ENCODE assay signal across 10 cellular contexts in genomic region chr1:151542710-151543129, GRCh38. TPM values are rescaled to one million over a fixed set of nuclear protein-coding genes. Genes with fewer than 3 reads are reported as not detected.
DNase-seq lines count a peak whose midpoint lies in the region; TF ChIP-seq lines count a peak whose summit lies in the region.
"Had no signal": no experiment of that assay in that cellular context is flagged by ENCODE, and none has a peak within 500 bp of the region (broad histone marks: within the 10 kb centered on the region; RNA-seq: fewer than 3 reads in every experiment).

No MANE protein-coding gene starts in this region.

- no peak overlapping the region for H3K27ac ChIP-seq in parathyroid adenoma

- H2AFZ ChIP-seq in parathyroid adenoma: no peak overlapping the region

- CTCF ChIA-PET in Caco-2 (lab: Charles Lee): no interaction called here

- H3K36me3 Mint-ChIP-seq in Caco-2 (ENCODE audit: insufficient read depth, unreplicated experiment): peaks cover 85% of the 10 kb centered on the region
- H3K36me3 Mint-ChIP-seq in endothelial cell (ENCODE audit: low read depth, unreplicated experiment): peaks cover 3% of the 10 kb centered on the region
- H3K36me3 Mint-ChIP-seq: activated CD4-positive, alpha-beta memory T cell treated with anti-CD3 and anti-CD28 coated beads for 36 hours had no signal

- peak overlapping the region; percentile 91 for H3K27ac Mint-ChIP-seq in Caco-2 (ENCODE audit: unreplicated experiment)
- H3K27ac Mint-ChIP-seq in endothelial cell (ENCODE audit: unreplicated experiment): peak overlapping the region; percentile 53
- H3K27ac Mint-ChIP-seq: activated CD4-positive, alpha-beta memory T cell treated with anti-CD3 and anti-CD28 coated beads for 36 hours had no signal

- POLR2A ChIA-PET in Caco-2 (lab: Charles Lee): no interaction called here

- DNase-seq in Caco-2: no peak
- peak; percentile 21 for DNase-seq in NCI-H2029 (lab: John Stamatoyannopoulos, UW)
- DNase-seq in endothelial cell (ENCODE audit: low spot score): no peak
- DNase-seq in pons (ENCODE audit: low spot score): no peak
- no peak for DNase-seq in GF-D8 (lab: John Stamatoyannopoulos, UW)
- no peak for DNase-seq in stimulated activated naive CD4-positive, alpha-beta T cell (lab: John Stamatoyannopoulos, UW)
- DNase-seq in stimulated activated CD4-positive, alpha-beta T cell treated with anti-CD3 and anti-CD28 coated beads, Interleukin-4, amount 100 ng/mL, for 1 hour: no peak
- DNase-seq: activated CD4-positive, alpha-beta memory T cell treated with anti-CD3 and anti-CD28 coated beads for 36 hours; DND-41 had no signal

- H3K27me3 Mint-ChIP-seq in Caco-2 (ENCODE audit: insufficient read depth, unreplicated experiment) (no peaks in the 10 kb centered on the region), endothelial cell (ENCODE audit: unreplicated experiment) (peaks cover 2% of the 10 kb centered on the region)
- H3K27me3 Mint-ChIP-seq: activated CD4-positive, alpha-beta memory T cell treated with anti-CD3 and anti-CD28 coated beads for 36 hours had no signal

- BruUV-seq in Caco-2 (replicated peaks; lab: Mats Ljungman, UMichigan): no TSS peak

- H3K27me3 ChIP-seq in Caco-2 (replicated peaks; ENCODE audit: control insufficient read depth, insufficient read depth, low read length): no peaks in the 10 kb centered on the region
- H3K27me3 ChIP-seq in parathyroid adenoma (ENCODE audit: control insufficient read depth, insufficient read depth, low read length): no peaks in the 10 kb centered on the region

- intact Hi-C loops in Caco-2 (cut with micrococcal nuclease; ENCODE audit: unreplicated experiment): loop anchor here (5.0 kb wide), 1 partner anchor 195 kb away; no protein-coding TSS in a partner anchor

- H3K4me3 ChIP-seq in Caco-2 (ENCODE audit: low read depth, low read length) (no peak overlapping the region), parathyroid adenoma (ENCODE audit: low read depth, low read length) (no peak overlapping the region)

- H3K79me2 ChIP-seq in parathyroid adenoma: no peaks in the 10 kb centered on the region

- H3K9me3 ChIP-seq in Caco-2 (no peaks in the 10 kb centered on the region), parathyroid adenoma (ENCODE audit: control insufficient read depth, low read length) (no peaks in the 10 kb centered on the region)

- H3K4me1 Mint-ChIP-seq in Caco-2 (ENCODE audit: low read depth, unreplicated experiment): peaks cover 65% of the 10 kb centered on the region
- peaks cover 25% of the 10 kb centered on the region for H3K4me1 Mint-ChIP-seq in endothelial cell (ENCODE audit: unreplicated experiment)

- H3K4me3 Mint-ChIP-seq in Caco-2 (ENCODE audit: unreplicated experiment) (peak overlapping the region; percentile 96), endothelial cell (ENCODE audit: unreplicated experiment) (no peak overlapping the region)
- H3K4me3 Mint-ChIP-seq: activated CD4-positive, alpha-beta memory T cell treated with anti-CD3 and anti-CD28 coated beads for 36 hours had no signal

- H3K9me3 Mint-ChIP-seq in Caco-2 (ENCODE audit: unreplicated experiment) (no peaks in the 10 kb centered on the region), endothelial cell (ENCODE audit: unreplicated experiment) (no peaks in the 10 kb centered on the region)
- H3K9me3 Mint-ChIP-seq: activated CD4-positive, alpha-beta memory T cell treated with anti-CD3 and anti-CD28 coated beads for 36 hours had no signal

- no peak overlapping the region for H3K9ac ChIP-seq in parathyroid adenoma

- peak overlapping the region; percentile 16 for H3K4me2 ChIP-seq in parathyroid adenoma (ENCODE audit: low read length)

- TF ChIP-seq CTCF in Caco-2 (IDR thresholded peaks at IDR 0.05; ENCODE audit: insufficient read depth in 1 of 2, low read depth in 1 of 2, low read length in 1 of 2, severe bottlenecking in 1 of 2, unreplicated experiment in 1 of 2) (no peak), endothelial cell (IDR thresholded peaks at IDR 0.05; ENCODE audit: unreplicated experiment) (no peak), parathyroid adenoma (IDR thresholded peaks at IDR 0.05) (no peak)

- peaks cover 4% of the 10 kb centered on the region for H3K36me3 ChIP-seq in Caco-2 (ENCODE audit: control insufficient read depth, insufficient read depth, low read length)
- H3K36me3 ChIP-seq in parathyroid adenoma (ENCODE audit: control insufficient read depth, insufficient read depth, low read length): no peaks in the 10 kb centered on the region

- H3K4me1 ChIP-seq in Caco-2 (peaks cover 43% of the 10 kb centered on the region), parathyroid adenoma (peaks cover 14% of the 10 kb centered on the region)

RNA-seq across cellular contexts. Expression of gene TUFT1, which starts 2.6 kb away (rescaled TPM):
- total RNA-seq in Caco-2 (2022) (34.9 and 36.6 TPM in 2 replicates), endothelial cell (ENCODE audit: unreplicated experiment) (11.2 TPM)

RNA-seq across cellular contexts. Expression of gene CGN, which starts 31.5 kb away (rescaled TPM):
- total RNA-seq in Caco-2 (2022) (147 TPM in 2 replicates), endothelial cell (ENCODE audit: unreplicated experiment) (50.7 TPM)
